Comparison of ENCODE assay signal across 11 cellular contexts in the genomic region with DNA sequence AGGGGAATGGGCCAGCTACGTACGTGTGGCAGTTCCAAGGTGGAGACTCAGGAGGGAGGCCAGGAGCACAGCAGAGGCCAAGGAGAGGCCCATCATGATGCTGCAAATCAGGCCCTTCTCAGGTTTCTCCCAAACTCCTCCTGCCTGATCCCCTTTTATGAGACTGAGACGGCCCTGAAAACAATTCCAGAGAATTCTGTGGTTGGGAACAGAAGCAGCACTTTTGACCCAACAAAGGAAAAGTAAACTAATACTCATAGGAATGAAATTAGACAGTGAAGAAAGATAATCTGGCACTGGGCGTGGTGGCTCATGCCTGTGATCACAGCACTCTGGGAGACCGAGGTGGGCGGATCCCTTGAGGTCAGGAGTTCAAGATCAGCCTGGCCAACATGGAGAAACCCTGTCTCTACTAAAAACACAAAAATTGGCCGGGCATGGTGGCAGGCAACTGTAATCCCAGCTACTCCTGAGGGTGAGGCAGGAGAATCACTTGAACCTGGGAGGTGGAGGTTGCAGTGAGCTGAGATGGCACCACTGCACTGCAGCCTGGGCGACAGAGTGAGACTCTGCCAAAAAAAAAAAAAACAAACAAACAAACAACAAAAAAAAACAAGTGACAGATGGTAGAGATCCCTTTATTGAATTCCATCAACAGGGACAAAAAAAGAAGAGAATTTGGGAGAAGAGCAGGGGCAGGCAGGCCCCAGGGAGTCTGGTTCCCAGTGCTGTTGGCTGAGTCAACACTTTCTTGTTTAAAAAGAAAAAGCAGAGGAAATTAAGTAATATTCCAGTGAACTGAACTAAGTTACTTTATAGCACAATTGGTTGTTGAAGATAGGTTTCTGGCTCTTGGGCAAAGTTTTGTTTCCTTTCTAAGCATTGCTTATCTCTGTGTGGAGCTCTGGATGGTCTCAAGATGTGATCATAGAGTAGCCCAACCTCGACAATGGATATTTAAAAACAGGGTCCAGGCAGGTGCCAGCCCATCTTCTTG. TPM values are rescaled to one million over a fixed set of nuclear protein-coding genes. Genes with fewer than 3 reads are reported as not detected.
DNase-seq lines count a peak whose midpoint lies in the region; ATAC-seq and TF ChIP-seq lines count a peak whose summit lies in the region.
"Had no signal": no experiment of that assay in that cellular context is flagged by ENCODE, and none has a peak within 500 bp of the region (broad histone marks: within the 10 kb centered on the region; RNA-seq: fewer than 3 reads in every experiment).

Gene CCL26, minus strand, starts transcription at position 131 of the 997 bp plus-strand sequence. Its CDS starts 35 bp downstream, at position 96.

- TF ChIP-seq CTCF in AG09309 (IDR thresholded peaks at IDR 0.05; ENCODE audit: control insufficient read depth, insufficient read depth, low read depth, low read length, missing control alignments) (no peak), neural progenitor cell (IDR thresholded peaks at IDR 0.05) (no peak), mesothelial cell of epicardium (IDR thresholded peaks at IDR 0.05; ENCODE audit: unreplicated experiment) (no peak)

- H3K27me3 ChIP-seq in MG63 (no peaks in the 10 kb centered on the region), neural progenitor cell (no peaks in the 10 kb centered on the region)

- no peak within 1 kb of the TSS for H3K4me2 ChIP-seq in neural progenitor cell

- H3K27me3 Mint-ChIP-seq in neural progenitor cell (ENCODE audit: insufficient read depth, low read depth) (peaks cover 10% of the 10 kb centered on the region), mesothelial cell of epicardium (ENCODE audit: low read depth) (no peaks in the 10 kb centered on the region)
- H3K27me3 Mint-ChIP-seq: progenitor cell of endocrine pancreas had no signal

- no peaks in the 10 kb centered on the region for H3K79me2 ChIP-seq in neural progenitor cell (ENCODE audit: low read depth)

- H3K9me3 Mint-ChIP-seq in neural progenitor cell (no peaks in the 10 kb centered on the region), mesothelial cell of epicardium (no peaks in the 10 kb centered on the region)

- no peak within 1 kb of the TSS for H3K9ac ChIP-seq in neural progenitor cell

- H3K4me3 ChIP-seq in AG09309 (ENCODE audit: control insufficient read depth, low read depth, low read length) (no peak within 1 kb of the TSS), MG63 (no peak within 1 kb of the TSS), neural progenitor cell (no peak within 1 kb of the TSS)

- H3K27ac ChIP-seq in neural progenitor cell, result no peak within 1 kb of the TSS

- DNase-seq in AG09309 (ENCODE audit: low read depth), result peak; percentile 87
- DNase-seq in MG63, result peak; percentile 90
- DNase-seq in neural progenitor cell (ENCODE audit: low spot score), result no peak
- no peak for DNase-seq in activated CD4-positive, alpha-beta T cell treated with anti-CD3 and anti-CD28 coated beads, Interleukin-2, amount 50 U/mL, for 1 hour
- DNase-seq in stimulated activated CD4-positive, alpha-beta T cell treated with anti-CD3 and anti-CD28 coated beads, Interleukin-2, amount 100 ng/mL, for 24 hours, result no peak
- DNase-seq in mesothelial cell of epicardium (ENCODE audit: low spot score in 2 of 2, unreplicated experiment in 2 of 2), result no peak
- DNase-seq: DMS79 treated with DMSO at 0.1 percent for 48 hours, substantia nigra had no signal

- no peaks in the 10 kb centered on the region for H3K36me3 ChIP-seq in MG63
- H3K36me3 ChIP-seq in neural progenitor cell, result no peaks in the 10 kb centered on the region

- H3K4me1 ChIP-seq in neural progenitor cell, result no peaks in the 10 kb centered on the region

- H3K27ac Mint-ChIP-seq in neural progenitor cell (peak within 1 kb of the TSS; percentile 34), mesothelial cell of epicardium (no peak within 1 kb of the TSS)
- H3K27ac Mint-ChIP-seq: progenitor cell of endocrine pancreas had no signal

- ATAC-seq in esophagus mucosa (peak; percentile 56), GM21786 (IDR thresholded peaks at IDR 0.05; ENCODE audit: unreplicated experiment) (no peak)

- no peak within 1 kb of the TSS for H2AFZ ChIP-seq in neural progenitor cell (replicated peaks)

- no peaks in the 10 kb centered on the region for H4K20me1 ChIP-seq in neural progenitor cell (ENCODE audit: low read depth)

- H3K4me1 Mint-ChIP-seq in neural progenitor cell (peaks cover 3% of the 10 kb centered on the region), mesothelial cell of epicardium (no peaks in the 10 kb centered on the region)

- no peaks in the 10 kb centered on the region for H3F3A ChIP-seq in neural progenitor cell (ENCODE audit: low read depth)

- H3K36me3 Mint-ChIP-seq in neural progenitor cell (no peaks in the 10 kb centered on the region), mesothelial cell of epicardium (no peaks in the 10 kb centered on the region)

- no peak within 1 kb of the TSS for H3K4me3 Mint-ChIP-seq in neural progenitor cell
- H3K4me3 Mint-ChIP-seq in mesothelial cell of epicardium, result no peak within 1 kb of the TSS

- H3K9me3 ChIP-seq in MG63, result no peaks in the 10 kb centered on the region
- no peaks in the 10 kb centered on the region for H3K9me3 ChIP-seq in neural progenitor cell (ENCODE audit: low read depth)

RNA-seq across cellular contexts. Expression of gene CCL26, which starts in this region (rescaled TPM):
- 22.3 and 44.7 TPM in 2 replicates for total RNA-seq in MG63 (2014; rRNA removed; shearing (Covaris generic); ENCODE audit: low replicate concordance)
- total RNA-seq in esophagus mucosa (not detected), neural progenitor cell (ENCODE audit: low replicate concordance) (not detected in 2 replicates), mesothelial cell of epicardium (not detected in 3 replicates)
- total RNA-seq: progenitor cell of endocrine pancreas had no signal

Comparison
In these comparisons a context has a peak if more than half of its experiments do, and no peak if none do; other contexts are left out.
1. RNA of gene CCL26 (total RNA-seq): 22.3 to 44.7 TPM in MG63; not detected in mesothelial cell of epicardium, not detected in esophagus mucosa (single experiment) and not detected in neural progenitor cell; every median in the first group is over 10 times any median in the second.
2. Peak in ATAC-seq in esophagus mucosa; RNA of the gene not detected or under 1 TPM.
3. DNase-seq: peak in AG09309 (single experiment) and MG63 (single experiment); none in neural progenitor cell (single experiment), activated CD4-positive, alpha-beta T cell treated with anti-CD3 and anti-CD28 coated beads, Interleukin-2, amount 50 U/mL, for 1 hour (single experiment), stimulated activated CD4-positive, alpha-beta T cell treated with anti-CD3 and anti-CD28 coated beads, Interleukin-2, amount 100 ng/mL, for 24 hours (0 of 2) and mesothelial cell of epicardium (0 of 2).